ENCODE assay signal across 8 cellular contexts in the genomic region with DNA sequence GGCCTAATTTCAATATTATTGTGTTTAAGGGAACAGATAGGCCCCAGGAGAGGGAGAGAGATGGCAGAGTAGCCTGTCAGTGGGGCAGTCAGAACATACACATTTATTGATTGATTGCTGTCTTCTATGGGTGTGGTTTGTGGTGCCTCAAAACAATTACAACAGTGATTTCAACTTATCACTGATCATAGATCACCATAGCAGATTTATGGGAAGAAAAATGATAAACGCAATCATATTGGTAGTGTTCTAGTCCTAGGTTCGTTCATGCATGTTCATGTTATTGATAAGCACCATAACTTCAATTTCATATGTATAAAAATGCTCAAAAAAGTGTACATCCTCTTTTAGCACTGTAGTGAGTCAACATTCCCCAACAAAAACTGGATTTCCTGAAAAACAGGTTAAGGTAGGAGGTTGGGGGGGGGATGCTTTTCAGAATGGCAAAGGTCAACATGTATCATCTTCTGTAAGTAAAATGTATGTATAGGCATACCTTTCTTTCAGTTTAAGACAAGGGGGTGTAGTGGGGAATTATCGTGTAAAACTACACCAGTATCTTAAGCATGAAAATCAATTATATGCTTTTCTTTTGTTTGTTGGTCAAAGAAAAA. TPM values are rescaled to one million over a fixed set of nuclear protein-coding genes. Genes with fewer than 3 reads are reported as not detected.
DNase-seq lines count a peak whose midpoint lies in the region; ATAC-seq and TF ChIP-seq lines count a peak whose summit lies in the region.

No MANE protein-coding gene starts in this region.

- H3K27me3 ChIP-seq in CD8-positive, alpha-beta memory T cell (ENCODE audit: insufficient read depth, low read length, poor library complexity, severe bottlenecking), result no peaks in the 10 kb centered on the region
- H3K27me3 ChIP-seq in NT2/D1 (ENCODE audit: insufficient read depth, insufficient read length) (no peaks in the 10 kb centered on the region), endodermal cell (ENCODE audit: control insufficient read depth, insufficient read depth, low read length, poor library complexity, severe bottlenecking) (no peaks in the 10 kb centered on the region), neutrophil (peaks cover 14% of the 10 kb centered on the region)

- TF ChIP-seq CTCF in endodermal cell (conservative IDR thresholded peaks at IDR 0.05), result no peak
- no peak for TF ChIP-seq CTCF in neutrophil (IDR thresholded peaks at IDR 0.05)

- H3K9me3 Mint-ChIP-seq in CD8-positive, alpha-beta memory T cell, result no peaks in the 10 kb centered on the region
- H3K9me3 Mint-ChIP-seq in endodermal cell, result no peaks in the 10 kb centered on the region

- H3K9me3 ChIP-seq in CD8-positive, alpha-beta memory T cell (ENCODE audit: low read length), result no peaks in the 10 kb centered on the region
- no peaks in the 10 kb centered on the region for H3K9me3 ChIP-seq in NT2/D1 (ENCODE audit: insufficient read depth, low read length)
- H3K9me3 ChIP-seq in endodermal cell (ENCODE audit: control insufficient read depth, low read length), result no peaks in the 10 kb centered on the region
- no peaks in the 10 kb centered on the region for H3K9me3 ChIP-seq in neutrophil

- H3K9ac ChIP-seq in NT2/D1 (ENCODE audit: insufficient read length, low read depth) (no peak overlapping the region), endodermal cell (ENCODE audit: extremely low read depth, low read length, poor library complexity, severe bottlenecking) (peak overlapping the region; percentile 89)

- H3K4me3 ChIP-seq in CD8-positive, alpha-beta memory T cell (ENCODE audit: low read length), result peak overlapping the region; percentile 71
- H3K4me3 ChIP-seq in NT2/D1 (ENCODE audit: insufficient read length, low read depth) (peak overlapping the region; percentile 94), endodermal cell (ENCODE audit: low read length) (peak overlapping the region; percentile 85), neutrophil (ENCODE audit: low read depth in 1 of 2, low read length in 1 of 2) (peak overlapping the region; percentile 71 to 97)

- ATAC-seq in HG03521 (IDR thresholded peaks at IDR 0.05; ENCODE audit: unreplicated experiment) (no peak), GM21390 (IDR thresholded peaks at IDR 0.05; ENCODE audit: unreplicated experiment) (no peak), HG02970 (IDR thresholded peaks at IDR 0.05; ENCODE audit: low FRiP score, unreplicated experiment) (no peak), HG03439 (IDR thresholded peaks at IDR 0.05; ENCODE audit: unreplicated experiment) (no peak)

- POLR2A ChIA-PET in CD8-positive, alpha-beta memory T cell (lab: Charles Lee), result interaction anchor here (0.6 to 1.6 kb wide), 3 partner anchors 18 to 127 kb away, joined by 3 to 4 read pairs (median 4); partner anchors contain the start of gene BTAF1

- peak overlapping the region; percentile 82 for H3K27ac ChIP-seq in CD8-positive, alpha-beta memory T cell (ENCODE audit: low read depth, low read length)
- H3K27ac ChIP-seq in endodermal cell (ENCODE audit: low read depth, low read length) (peak overlapping the region; percentile 94), neutrophil (peak overlapping the region; percentile 95)

- H3K4me3 Mint-ChIP-seq in CD8-positive, alpha-beta memory T cell, result peak overlapping the region; percentile 85 to 97 (median 92)
- H3K4me3 Mint-ChIP-seq in endodermal cell, result peak overlapping the region; percentile 89

- H3K4me1 ChIP-seq in CD8-positive, alpha-beta memory T cell (ENCODE audit: insufficient read depth, low read length), result peaks cover 30% of the 10 kb centered on the region
- H3K4me1 ChIP-seq in NT2/D1 (ENCODE audit: insufficient read depth, insufficient read length) (no peaks in the 10 kb centered on the region), endodermal cell (ENCODE audit: control insufficient read depth, insufficient read depth, low read length) (peaks cover 7% of the 10 kb centered on the region), neutrophil (ENCODE audit: control insufficient read depth in 1 of 2, insufficient read depth in 1 of 2, low read depth in 1 of 2, low read length in 1 of 2) (peaks cover 42 to 45% of the 10 kb centered on the region in 2 experiments)

- no peaks in the 10 kb centered on the region for H3K36me3 ChIP-seq in CD8-positive, alpha-beta memory T cell (ENCODE audit: insufficient read depth, low read length)
- H3K36me3 ChIP-seq in NT2/D1 (ENCODE audit: insufficient read depth, insufficient read length, low read length), result peaks cover 6% of the 10 kb centered on the region
- H3K36me3 ChIP-seq in endodermal cell (ENCODE audit: control insufficient read depth, insufficient read depth, low read length), result peaks cover 18% of the 10 kb centered on the region
- no peaks in the 10 kb centered on the region for H3K36me3 ChIP-seq in neutrophil

- peaks cover 0 to 34% (median 7%) of the 10 kb centered on the region in 3 donors for H3K36me3 Mint-ChIP-seq in CD8-positive, alpha-beta memory T cell
- peaks cover 15% of the 10 kb centered on the region for H3K36me3 Mint-ChIP-seq in endodermal cell (ENCODE audit: low read depth)

- WGBS in endodermal cell (ENCODE audit: insufficient coverage in 1 of 2, insufficient read length in 1 of 2), 2 experiments, result 89 to 100% methylated on average over 1 to 2 of the region's 3 CpGs

- peaks cover 0 to 5% of the 10 kb centered on the region in 2 donors for H3K27me3 Mint-ChIP-seq in CD8-positive, alpha-beta memory T cell
- peaks cover 5% of the 10 kb centered on the region for H3K27me3 Mint-ChIP-seq in endodermal cell (ENCODE audit: insufficient read depth)

- peaks cover 52 to 64% (median 62%) of the 10 kb centered on the region in 3 donors for H3K4me1 Mint-ChIP-seq in CD8-positive, alpha-beta memory T cell
- peaks cover 29% of the 10 kb centered on the region for H3K4me1 Mint-ChIP-seq in endodermal cell

- peak overlapping the region; percentile 92 to 99 (median 97) for H3K27ac Mint-ChIP-seq in CD8-positive, alpha-beta memory T cell
- H3K27ac Mint-ChIP-seq in endodermal cell, result peak overlapping the region; percentile 98

- DNase-seq in CD8-positive, alpha-beta memory T cell, result no peak
- DNase-seq in NT2/D1 (ENCODE audit: low read depth, low spot score), result no peak
- no peak for DNase-seq in endodermal cell

- CTCF ChIA-PET in CD8-positive, alpha-beta memory T cell (lab: Charles Lee), result interaction anchor here (1.4 to 1.6 kb wide), 4 partner anchors 18 to 127 kb away, joined by 3 to 8 read pairs (median 5); partner anchors contain the start of gene BTAF1

RNA-seq across cellular contexts. Expression of gene TNKS2, which starts 1.0 kb away (rescaled TPM):
- 10 to 100 TPM; 27.3 to 29.2 TPM for total RNA-seq in CD8-positive, alpha-beta memory T cell
- 31.5 TPM for polyA plus RNA-seq in CD8-positive, alpha-beta memory T cell
- 10 to 100 TPM; 51.3 to 59.9 TPM for total RNA-seq in endodermal cell
- polyA plus RNA-seq in endodermal cell (2013, experiment 1 of 2), result 52.6 TPM
- polyA plus RNA-seq in endodermal cell (2013, experiment 2 of 2), result 48.6 TPM
